In the genomic region with DNA sequence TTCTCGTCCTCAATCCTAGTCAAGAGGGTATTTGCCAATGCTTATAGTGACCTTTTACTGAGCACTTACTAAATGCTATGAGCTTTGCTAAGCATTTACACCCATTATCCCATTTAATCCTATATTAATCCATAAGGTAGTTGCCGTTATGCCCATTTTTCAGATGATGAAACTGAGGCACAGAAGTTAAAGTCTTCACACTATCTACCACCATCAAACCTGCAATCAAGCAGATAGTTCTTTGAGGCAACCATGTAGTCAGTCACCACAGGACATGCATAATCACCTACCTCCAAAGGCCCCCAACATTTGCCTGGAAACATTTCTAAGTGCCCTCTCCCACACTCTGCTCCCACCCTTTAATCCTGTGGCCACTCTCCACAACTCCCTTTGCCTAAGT, we compare ENCODE assay signal across 20 cellular contexts.
DNase-seq lines count a peak whose midpoint lies in the region; ATAC-seq, FAIRE-seq and TF ChIP-seq lines count a peak whose summit lies in the region.
"Had no signal": no experiment of that assay in that cellular context is flagged by ENCODE, and none has a peak within 500 bp of the region (broad histone marks: within the 10 kb centered on the region; RNA-seq: fewer than 3 reads in every experiment).

No MANE protein-coding gene starts in this region.

- H3K27me3 ChIP-seq in heart right ventricle (no peaks in the 10 kb centered on the region), HepG2 (ENCODE audit: control insufficient read depth in 1 of 2, insufficient read depth in 2 of 2, low read length in 2 of 2) (peaks cover 3 to 26% of the 10 kb centered on the region in 2 experiments; a peak in 3 of 5 replicates), right lobe of liver (no peaks in the 10 kb centered on the region), subcutaneous abdominal adipose tissue (ENCODE audit: control insufficient read depth in 5 of 5, insufficient read depth in 4 of 5, low read length in 5 of 5) (no peaks in the 10 kb centered on the region)
- H3K27me3 ChIP-seq: BLaER1 had no signal

- no peak for FAIRE-seq in HepG2 (lab: Jason Lieb, UNC)
- FAIRE-seq: GM12878, GM19239 had no signal

- H3K9me3 ChIP-seq in heart right ventricle, result no peaks in the 10 kb centered on the region
- H3K9me3 ChIP-seq in HepG2 (ENCODE audit: low read length), result no peaks in the 10 kb centered on the region
- no peaks in the 10 kb centered on the region for H3K9me3 ChIP-seq in right lobe of liver
- no peaks in the 10 kb centered on the region for H3K9me3 ChIP-seq in subcutaneous abdominal adipose tissue (ENCODE audit: control insufficient read depth in 5 of 5, low read length in 5 of 5)
- H3K9me3 ChIP-seq: BLaER1 had no signal

- H4K20me1 ChIP-seq in HepG2 (ENCODE audit: insufficient read depth, low read length), result no peaks in the 10 kb centered on the region
- H4K20me1 ChIP-seq: BLaER1 had no signal

- peak overlapping the region; percentile 26 to 88 (median 78) for H3K27ac ChIP-seq in heart right ventricle
- H3K27ac ChIP-seq in HepG2 (ENCODE audit: extremely low read length, insufficient read depth, low read length), result no peak overlapping the region
- H3K27ac ChIP-seq in right lobe of liver, result no peak overlapping the region
- H3K27ac ChIP-seq in subcutaneous abdominal adipose tissue (ENCODE audit: low read depth, low read length), result peak overlapping the region; percentile 83
- H3K27ac ChIP-seq: BLaER1 had no signal

- DNase-seq in heart right ventricle (no peak), left cardiac atrium (no peak), HepG2 (ENCODE audit: low spot score) (no peak), right lobe of liver (no peak), LoVo (ENCODE audit: low spot score) (no peak)
- DNase-seq: 8988T; CD4-positive, alpha-beta memory T cell; DMS 273 treated with DMSO at 0.1 percent for 48 hours; DMS53; DND-41; EL; GOT3; H7; HFFc6 had no signal

- TF ChIP-seq CTCF in heart right ventricle (IDR thresholded peaks at IDR 0.05), result no peak
- no peak for TF ChIP-seq CTCF in HepG2 (CRISPR knock-in tag; IDR thresholded peaks at IDR 0.05)
- TF ChIP-seq CTCF in right lobe of liver (IDR thresholded peaks at IDR 0.05), result no peak
- TF ChIP-seq CTCF in nephron (IDR thresholded peaks at IDR 0.05; ENCODE audit: unreplicated experiment in 3 of 3), result no peak

- H3K4me1 ChIP-seq in heart right ventricle, result peaks cover 0 to 74% (median 13%) of the 10 kb centered on the region in 9 donors
- H3K4me1 ChIP-seq in HepG2 (ENCODE audit: insufficient read depth, low read length), result no peaks in the 10 kb centered on the region
- no peaks in the 10 kb centered on the region for H3K4me1 ChIP-seq in right lobe of liver
- peaks cover 12 to 43% (median 27%) of the 10 kb centered on the region in 5 donors for H3K4me1 ChIP-seq in subcutaneous abdominal adipose tissue (ENCODE audit: control insufficient read depth in 5 of 5, insufficient read depth in 5 of 5, low read length in 5 of 5)

- H3K4me1 Mint-ChIP-seq in nephron, result peaks cover 69% of the 10 kb centered on the region
- H3K4me1 Mint-ChIP-seq: CD4-positive, alpha-beta memory T cell had no signal

- no peaks in the 10 kb centered on the region for H3K36me3 ChIP-seq in heart right ventricle
- H3K36me3 ChIP-seq in HepG2 (replicated peaks in 1 of 2; ENCODE audit: control insufficient read depth in 1 of 2, insufficient read depth in 2 of 2, low read length in 2 of 2), result no peaks in the 10 kb centered on the region
- H3K36me3 ChIP-seq in right lobe of liver, result no peaks in the 10 kb centered on the region
- H3K36me3 ChIP-seq in subcutaneous abdominal adipose tissue (ENCODE audit: control insufficient read depth in 5 of 5, insufficient read depth in 5 of 5, low read length in 5 of 5), result no peaks in the 10 kb centered on the region
- H3K36me3 ChIP-seq: BLaER1 had no signal

- H3K4me2 ChIP-seq in HepG2 (ENCODE audit: low read depth, low read length), result no peak overlapping the region
- H3K4me2 ChIP-seq: BLaER1 had no signal

- TF ChIP-seq RAD21 in HepG2 (CRISPR knock-in tag; IDR thresholded peaks at IDR 0.05), result no peak

- no peak for ATAC-seq in heart right ventricle
- ATAC-seq in left cardiac atrium, result no peak
- no peak for ATAC-seq in HepG2
- no peak for ATAC-seq in right lobe of liver
- ATAC-seq in GM18909 (IDR thresholded peaks at IDR 0.05; ENCODE audit: poor library complexity, unreplicated experiment), result no peak
- ATAC-seq: GM12878 had no signal

- TF ChIP-seq EP300 in HepG2 (IDR thresholded peaks at IDR 0.05; ENCODE audit: low read depth in 2 of 2, low read length in 2 of 2) (no peak), HepG2 (CRISPR knock-in tag; IDR thresholded peaks at IDR 0.05; ENCODE audit: borderline replicate concordance) (no peak)

- CTCF ChIA-PET in HepG2 (lab: Yijun Ruan, JAX; ENCODE audit: low intra/inter-chr PET ratio, low total read pairs), result no interaction called here

- no peak overlapping the region for H2AFZ ChIP-seq in HepG2 (ENCODE audit: low read length)

- no peaks in the 10 kb centered on the region for H3K79me2 ChIP-seq in HepG2 (ENCODE audit: insufficient read depth, low read length)

- H3K4me3 Mint-ChIP-seq in nephron, result peak overlapping the region; percentile 77 to 84 (median 80)
- H3K4me3 Mint-ChIP-seq: CD4-positive, alpha-beta memory T cell had no signal

- TF ChIP-seq POLR2A in HepG2 (IDR thresholded peaks at IDR 0.05; ENCODE audit: insufficient read depth in 1 of 2, low read depth in 2 of 2, low read length in 2 of 2) (no peak), right lobe of liver (IDR thresholded peaks at IDR 0.05) (no peak)

- H3K9me3 Mint-ChIP-seq in nephron, result no peaks in the 10 kb centered on the region
- H3K9me3 Mint-ChIP-seq: CD4-positive, alpha-beta memory T cell; HFFc6 had no signal

- H3K36me3 Mint-ChIP-seq in nephron (ENCODE audit: low read depth), result no peaks in the 10 kb centered on the region
- H3K36me3 Mint-ChIP-seq: CD4-positive, alpha-beta memory T cell had no signal

- in situ Hi-C loops in HepG2 (cut with HindIII; ENCODE audit: extremely low pct_ligation_motif_present, low pct_unique_long_range_greater_than_20kb), result no loop called here

- intact Hi-C loops in heart right ventricle (cut with DNase I), result loop anchor here in 4 of 10 donors (5.0 to 10.0 kb wide), 5 partner anchors 89 to 484 kb away; no protein-coding TSS in a partner anchor
- intact Hi-C loops in left cardiac atrium (cut with DNase I), result loop anchor here in 1 of 2 donors (5.0 to 10.0 kb wide), 2 partner anchors 154 to 377 kb away; no protein-coding TSS in a partner anchor
- intact Hi-C loops in HepG2 (cut with micrococcal nuclease; ENCODE audit: unreplicated experiment), result no loop called here
- intact Hi-C loops in right lobe of liver (cut with DNase I), result loop anchor here in 1 of 2 donors (10.0 kb wide), 1 partner anchor 507 kb away; no protein-coding TSS in a partner anchor

- peaks cover 42% of the 10 kb centered on the region for H3K27me3 Mint-ChIP-seq in nephron (ENCODE audit: low read depth)

- peak overlapping the region in 6 of 10 donors; percentile 4 to 59 (median 49) for H3K4me3 ChIP-seq in heart right ventricle
- H3K4me3 ChIP-seq in HepG2 (replicated peaks in 1 of 3; ENCODE audit: insufficient read depth in 1 of 3, low read depth in 2 of 3, low read length in 3 of 3), result no peak overlapping the region
- no peak overlapping the region for H3K4me3 ChIP-seq in right lobe of liver
- H3K4me3 ChIP-seq in subcutaneous abdominal adipose tissue (ENCODE audit: low read depth in 1 of 5, low read length in 5 of 5), result no peak overlapping the region
- H3K4me3 ChIP-seq: BLaER1, GM12878 had no signal

- peak overlapping the region; percentile 55 to 94 (median 93) for H3K27ac Mint-ChIP-seq in nephron
- H3K27ac Mint-ChIP-seq: CD4-positive, alpha-beta memory T cell; HFFc6 had no signal

- WGBS in heart right ventricle, 2 donors, result 75 to 84% methylated on average over 2 of the region's 2 CpGs
- 4% methylated on average over 2 of the region's 2 CpGs for WGBS in HepG2 (ENCODE audit: low lambda C conversion rate)
- WGBS in right lobe of liver (ENCODE audit: insufficient coverage, low coverage, low lambda C conversion rate, missing lambda C conversion rate), result 90% methylated on average over 2 of the region's 2 CpGs

- H3K9ac ChIP-seq in HepG2 (ENCODE audit: insufficient read depth, low read depth, low read length), result no peak overlapping the region
- H3K9ac ChIP-seq in subcutaneous abdominal adipose tissue (ENCODE audit: low read length in 5 of 5), result no peak overlapping the region
- H3K9ac ChIP-seq: BLaER1 had no signal

- no TSS peak for BruUV-seq in HepG2 (replicated peaks; lab: Mats Ljungman, UMichigan)

- POLR2A ChIA-PET in HepG2 (lab: Yijun Ruan, JAX), result no interaction called here

TF ChIP-seq in HepG2, 621 proteins besides CTCF, POLR2A, EP300 and RAD21:
- peak; percentile 54 for TF ChIP-seq ZNF629 (CRISPR knock-in tag; conservative IDR thresholded peaks at IDR 0.05)
- TF ChIP-seq NKX3-1 (CRISPR knock-in tag; IDR thresholded peaks at IDR 0.05), result no peak
- TF ChIP-seq ZNF746 (CRISPR knock-in tag; IDR thresholded peaks at IDR 0.05), result no peak
- TF ChIP-seq HOXA3 (CRISPR knock-in tag; IDR thresholded peaks at IDR 0.05), result no peak
TF ChIP-seq in HepG2: peak in this region for 1.

Comparison
In these comparisons a context has a peak if more than half of its experiments do, and no peak if none do; other contexts are left out.
1. H3K27ac ChIP-seq: peak in heart right ventricle (10 of 10) and subcutaneous abdominal adipose tissue (single experiment); none in HepG2 (single experiment) and right lobe of liver (0 of 3).
2. H3K4me3 ChIP-seq: peak in heart right ventricle (6 of 10); none in HepG2 (0 of 3), right lobe of liver (0 of 3) and subcutaneous abdominal adipose tissue (0 of 5).